ENCODE assay signal across 9 cellular contexts in the genomic region with DNA sequence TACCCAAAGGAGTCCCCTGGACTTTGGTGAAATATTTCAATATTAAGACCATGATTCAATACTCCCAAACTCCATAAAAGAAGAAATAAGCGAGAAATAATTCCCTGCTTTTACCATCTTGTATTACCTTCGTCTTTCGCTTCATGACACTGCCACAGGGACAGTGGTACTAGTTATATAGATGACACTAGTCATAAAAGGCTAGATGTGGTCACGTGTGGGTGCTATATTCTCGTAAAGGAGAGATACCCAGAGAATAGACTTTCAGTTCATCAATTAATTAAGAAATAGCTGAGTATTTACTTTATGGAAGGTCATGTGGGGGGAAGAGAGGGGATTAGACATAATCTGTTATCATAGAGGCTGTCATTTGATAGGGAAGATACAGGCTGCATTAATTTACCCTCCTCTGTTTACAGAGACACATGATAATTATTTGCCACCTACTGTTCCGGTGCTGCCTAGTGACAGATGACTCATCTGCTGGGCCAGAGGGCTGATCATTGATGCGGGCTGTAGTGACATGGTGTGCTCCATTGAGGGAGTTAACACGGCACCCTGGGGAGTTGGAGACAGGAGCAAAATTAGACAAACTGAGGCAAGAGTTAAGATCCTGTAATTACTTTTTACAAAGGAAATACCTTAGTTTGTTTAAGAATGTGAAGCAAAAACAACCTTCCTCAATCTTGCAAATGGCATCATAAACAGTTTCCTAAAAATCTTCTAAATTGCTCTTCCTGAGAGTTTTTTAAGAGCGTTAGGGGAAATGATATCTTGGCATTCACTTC.
A peak's percentile ranks its signal among the peaks of the same experiment; 100 is the strongest.
DNase-seq lines count a peak whose midpoint lies in the region; ATAC-seq and TF ChIP-seq lines count a peak whose summit lies in the region.
"Had no signal": no experiment of that assay in that cellular context is flagged by ENCODE, and none has a peak within 500 bp of the region (broad histone marks: within the 10 kb centered on the region; RNA-seq: fewer than 3 reads in every experiment).

No MANE protein-coding gene starts in this region.

- H3K9ac ChIP-seq in parathyroid adenoma: no peak overlapping the region

- H3K4me1 Mint-ChIP-seq in HFFc6 (ENCODE audit: low read depth) (peaks cover 59% of the 10 kb centered on the region), T-helper 17 cell (peaks cover 22% of the 10 kb centered on the region)

- ATAC-seq in GM18907 (IDR thresholded peaks at IDR 0.05; ENCODE audit: unreplicated experiment): peak; percentile 85
- ATAC-seq in T-helper 17 cell: peak; percentile 52
- ATAC-seq: Panc1 had no signal

- DNase-seq in HFFc6: no peak
- DNase-seq in T-helper 17 cell: no peak
- DNase-seq in LoVo (ENCODE audit: low spot score): no peak
- DNase-seq in tibial artery: no peak
- DNase-seq in BE2C: no peak
- DNase-seq: cortex of kidney had no signal

- no peaks in the 10 kb centered on the region for H3K27me3 ChIP-seq in parathyroid adenoma (ENCODE audit: control insufficient read depth, insufficient read depth, low read length)
- no peaks in the 10 kb centered on the region for H3K27me3 ChIP-seq in tibial artery
- no peaks in the 10 kb centered on the region for H3K27me3 ChIP-seq in BE2C

- no peaks in the 10 kb centered on the region for H3K27me3 Mint-ChIP-seq in HFFc6 (ENCODE audit: insufficient read depth)
- H3K27me3 Mint-ChIP-seq in T-helper 17 cell: no peaks in the 10 kb centered on the region

- H3K36me3 ChIP-seq in parathyroid adenoma (ENCODE audit: control insufficient read depth, insufficient read depth, low read length) (no peaks in the 10 kb centered on the region), tibial artery (peaks cover 24 to 51% (median 42%) of the 10 kb centered on the region in 3 donors), BE2C (peaks cover 26% of the 10 kb centered on the region)

- H3K36me3 Mint-ChIP-seq in HFFc6 (ENCODE audit: low read depth): peaks cover 80% of the 10 kb centered on the region
- peaks cover 13% of the 10 kb centered on the region for H3K36me3 Mint-ChIP-seq in T-helper 17 cell (ENCODE audit: low read depth)

- no peak overlapping the region for H3K4me2 ChIP-seq in parathyroid adenoma (ENCODE audit: low read length)

- H3K27ac ChIP-seq in parathyroid adenoma (peak overlapping the region; percentile 2), tibial artery (peak overlapping the region in 1 of 2 donors; percentile 39)

- intact Hi-C loops in tibial artery (cut with DNase I; ENCODE audit: low total_unique reads): loop anchor here (10.0 kb wide), 1 partner anchor 127 kb away; no protein-coding TSS in a partner anchor

- no peak for TF ChIP-seq CTCF in HFFc6 (IDR thresholded peaks at IDR 0.05)
- no peak for TF ChIP-seq CTCF in parathyroid adenoma (IDR thresholded peaks at IDR 0.05)
- no peak for TF ChIP-seq CTCF in tibial artery (IDR thresholded peaks at IDR 0.05)
- no peak for TF ChIP-seq CTCF in BE2C (IDR thresholded peaks at IDR 0.05; ENCODE audit: low read depth, low read length)

- H3K4me1 ChIP-seq in parathyroid adenoma (peaks cover 22% of the 10 kb centered on the region), tibial artery (peaks cover 0 to 18% (median 0%) of the 10 kb centered on the region in 4 donors), BE2C (peaks cover 6% of the 10 kb centered on the region)

- peak overlapping the region; percentile 75 for H3K27ac Mint-ChIP-seq in HFFc6
- peak overlapping the region; percentile 54 for H3K27ac Mint-ChIP-seq in T-helper 17 cell

- H3K9me3 ChIP-seq in T-helper 17 cell (ENCODE audit: control insufficient read depth, low read length, poor library complexity, severe bottlenecking) (no peaks in the 10 kb centered on the region), parathyroid adenoma (ENCODE audit: control insufficient read depth, low read length) (no peaks in the 10 kb centered on the region), tibial artery (no peaks in the 10 kb centered on the region), BE2C (no peaks in the 10 kb centered on the region)

- peaks cover 3% of the 10 kb centered on the region for H3K79me2 ChIP-seq in parathyroid adenoma

- no peaks in the 10 kb centered on the region for H3K9me3 Mint-ChIP-seq in HFFc6

- H3K4me3 Mint-ChIP-seq in HFFc6: no peak overlapping the region
- H3K4me3 Mint-ChIP-seq in T-helper 17 cell: no peak overlapping the region

- no peak overlapping the region for H2AFZ ChIP-seq in parathyroid adenoma

- H3K4me3 ChIP-seq in parathyroid adenoma (ENCODE audit: low read depth, low read length): no peak overlapping the region
- H3K4me3 ChIP-seq in tibial artery: no peak overlapping the region
- no peak overlapping the region for H3K4me3 ChIP-seq in BE2C (ENCODE audit: low read depth, low read length)
